Comparison of ENCODE assay signal across 8 cellular contexts in the genomic region with DNA sequence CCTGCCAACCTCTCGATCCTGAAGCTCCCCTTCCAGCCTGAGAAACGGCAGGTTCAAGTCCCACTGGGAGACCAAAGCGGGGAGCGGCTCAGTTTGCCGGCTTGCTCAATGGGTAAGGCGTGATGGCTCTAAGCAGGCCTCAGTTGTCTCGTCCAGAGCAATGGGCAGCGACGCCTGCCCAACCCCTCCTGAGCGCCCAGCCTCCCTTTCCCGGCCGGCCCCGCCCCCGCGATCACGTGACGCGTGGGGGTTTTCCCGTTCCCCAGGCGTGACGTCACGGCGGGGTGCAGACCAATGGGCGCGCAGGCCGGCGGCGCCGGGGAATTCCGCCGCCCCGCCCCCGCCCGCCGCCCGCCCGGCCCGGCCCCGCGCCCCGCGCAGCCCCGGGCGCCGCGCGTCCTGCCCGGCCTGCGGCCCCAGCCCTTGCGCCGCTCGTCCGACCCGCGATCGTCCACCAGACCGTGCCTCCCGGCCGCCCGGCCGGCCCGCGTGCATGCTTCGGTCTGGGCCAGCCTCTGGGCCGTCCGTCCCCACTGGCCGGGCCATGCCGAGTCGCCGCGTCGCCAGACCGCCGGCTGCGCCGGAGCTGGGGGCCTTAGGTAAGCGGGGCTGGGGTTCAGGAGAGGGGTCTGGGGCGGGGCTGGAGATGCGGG. TPM values are rescaled to one million over a fixed set of nuclear protein-coding genes. Genes with fewer than 3 reads are reported as not detected.
DNase-seq lines count a peak whose midpoint lies in the region; ATAC-seq, FAIRE-seq and TF ChIP-seq lines count a peak whose summit lies in the region.

A gene with protein sequence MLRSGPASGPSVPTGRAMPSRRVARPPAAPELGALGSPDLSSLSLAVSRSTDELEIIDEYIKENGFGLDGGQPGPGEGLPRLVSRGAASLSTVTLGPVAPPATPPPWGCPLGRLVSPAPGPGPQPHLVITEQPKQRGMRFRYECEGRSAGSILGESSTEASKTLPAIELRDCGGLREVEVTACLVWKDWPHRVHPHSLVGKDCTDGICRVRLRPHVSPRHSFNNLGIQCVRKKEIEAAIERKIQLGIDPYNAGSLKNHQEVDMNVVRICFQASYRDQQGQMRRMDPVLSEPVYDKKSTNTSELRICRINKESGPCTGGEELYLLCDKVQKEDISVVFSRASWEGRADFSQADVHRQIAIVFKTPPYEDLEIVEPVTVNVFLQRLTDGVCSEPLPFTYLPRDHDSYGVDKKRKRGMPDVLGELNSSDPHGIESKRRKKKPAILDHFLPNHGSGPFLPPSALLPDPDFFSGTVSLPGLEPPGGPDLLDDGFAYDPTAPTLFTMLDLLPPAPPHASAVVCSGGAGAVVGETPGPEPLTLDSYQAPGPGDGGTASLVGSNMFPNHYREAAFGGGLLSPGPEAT (plus strand): TSS at position 378 of the 653 bp plus-strand sequence. CDS start 116 bp downstream, at position 494.

- intact Hi-C loops in T-helper 2 cell treated with Interferon-gamma antibody and Interleukin-4, amounts not matched to agents 100 ng/mL and 5 ng/mL, for 36 hours (cut with micrococcal nuclease), result loop anchor here (1.0 to 5.0 kb wide), 3 partner anchors 11 to 1499 kb away; a partner anchor contains a TSS

- H3K4me3 ChIP-seq in right atrium auricular region, result peak within 1 kb of the TSS; percentile 72 to 88

- no peaks in the 10 kb centered on the region for H3K27me3 ChIP-seq in right atrium auricular region

- H3K27ac ChIP-seq in angular gyrus (ENCODE audit: low read depth, low read length) (peak within 1 kb of the TSS; percentile 85), right atrium auricular region (peak within 1 kb of the TSS; percentile 98 to 99)

- H3K36me3 ChIP-seq in right atrium auricular region, result no peaks in the 10 kb centered on the region

- DNase-seq in GM13976 (ENCODE audit: low spot score) (peak; percentile 99), NCI-H1417 (lab: John Stamatoyannopoulos, UW) (peak; percentile 77 to 93 (median 82)), right atrium auricular region (ENCODE audit: low spot score) (peak; percentile 93), pulmonary artery endothelial cell (ENCODE audit: low read depth, low spot score) (peak; percentile 62), urothelium cell line (ENCODE audit: low spot score) (peak; percentile 98)

- no peaks in the 10 kb centered on the region for H3K9me3 ChIP-seq in right atrium auricular region

- peaks cover 0 to 14% of the 10 kb centered on the region in 2 donors for H3K4me1 ChIP-seq in right atrium auricular region

- FAIRE-seq in urothelium cell line (lab: Jason Lieb, UNC), result peak; percentile 81

- peak; percentile 61 for ATAC-seq in HG02759 (IDR thresholded peaks at IDR 0.05; ENCODE audit: unreplicated experiment)

- TF ChIP-seq CTCF in GM13976 (IDR thresholded peaks at IDR 0.05; ENCODE audit: borderline replicate concordance, control extremely low read depth, extremely low read depth, insufficient read depth, missing control alignments) (no peak), right atrium auricular region (IDR thresholded peaks at IDR 0.05) (no peak)

- in situ Hi-C loops in GM13976 (cut with MboI; ENCODE audit: low sequenced_read_pairs, unreplicated experiment), result no loop called here

RNA-seq across cellular contexts. Expression of the gene that starts here (rescaled TPM):
- total RNA-seq in T-helper 2 cell treated with Interferon-gamma antibody and Interleukin-4, amounts not matched to agents 100 ng/mL and 5 ng/mL, for 36 hours, result 33.1 and 35.2 TPM in 2 replicates
- total RNA-seq in right atrium auricular region (1 to 10 TPM; 1.3 to 3.1 TPM), pulmonary artery endothelial cell (10.7 and 12.1 TPM in 2 replicates)

Comparison
In these comparisons a context has a peak if more than half of its experiments do, and no peak if none do; other contexts are left out.
1. Peak in every context shown above with its lines: DNase-seq, ATAC-seq, H3K4me3 ChIP-seq and H3K27ac ChIP-seq.